10 cellular contexts compared by ENCODE assay signal in the genomic region with DNA sequence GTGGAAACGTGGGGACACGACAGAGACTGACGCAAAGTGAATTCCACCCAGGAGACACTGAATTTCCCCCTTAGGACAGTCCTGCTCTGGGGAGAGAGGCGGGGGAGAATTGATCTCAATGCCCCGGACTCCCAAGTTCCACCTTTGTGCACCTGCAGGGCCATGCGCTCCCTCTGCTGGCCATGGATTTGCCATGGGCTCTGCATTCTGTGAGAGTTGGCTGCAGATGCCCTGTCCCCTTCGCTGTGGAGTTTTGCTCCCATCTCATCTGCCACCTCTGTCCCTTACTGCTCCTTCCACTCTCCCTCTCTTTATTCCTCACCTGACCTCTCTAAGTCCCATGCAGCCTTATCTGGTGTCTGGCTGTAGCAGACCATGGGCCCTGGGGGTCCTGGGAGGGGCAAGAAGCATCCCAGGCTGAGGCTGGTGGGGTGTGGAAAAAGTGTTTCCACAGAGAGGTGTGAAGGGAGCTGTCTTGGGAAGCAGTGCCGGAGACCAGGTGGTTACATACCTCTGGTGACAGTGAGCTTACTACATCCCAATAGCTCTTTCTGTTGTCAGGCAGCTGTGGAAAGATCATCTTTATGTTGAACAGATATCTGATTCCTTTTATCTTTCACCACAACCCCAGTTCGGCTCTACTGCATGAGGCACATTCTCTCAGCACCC. TPM values are rescaled to one million over a fixed set of nuclear protein-coding genes. Genes with fewer than 3 reads are reported as not detected.
DNase-seq lines count a peak whose midpoint lies in the region; TF ChIP-seq lines count a peak whose summit lies in the region.
"Had no signal": no experiment of that assay in that cellular context is flagged by ENCODE, and none has a peak within 500 bp of the region (broad histone marks: within the 10 kb centered on the region; RNA-seq: fewer than 3 reads in every experiment).

No MANE protein-coding gene starts in this region.

- peak; percentile 54 for TF ChIP-seq CTCF in GM12875 (IDR thresholded peaks at IDR 0.05; ENCODE audit: borderline replicate concordance, insufficient read depth, low read depth, low read length)
- TF ChIP-seq CTCF in breast epithelium (IDR thresholded peaks at IDR 0.05): peak in 2 of 3 donors; percentile 35 to 38

- H3K36me3 Mint-ChIP-seq in activated T-helper 1 cell treated with anti-CD3 and anti-CD28 coated beads, Interleukin-12 subunit alpha, Interleukin-12 subunit beta, Interleukin-2, Interleukin-4 antibody, amounts not matched to agents 30 ng/mL and 10 ng/mL and 1 ng/mL, durations not matched to agents 14 hours and 24 hours and 36 hours (ENCODE audit: low read depth): no peaks in the 10 kb centered on the region

- DNase-seq in NCI-H1694 treated with DMSO at 0.1 percent for 48 hours (lab: John Stamatoyannopoulos, UW) (peak; percentile 53), breast epithelium (ENCODE audit: low spot score in 2 of 2) (no peak), mucosa of gallbladder (ENCODE audit: low spot score) (peak; percentile 59), AG08395 (ENCODE audit: low spot score) (no peak), epidermal melanocyte (ENCODE audit: insufficient read length, low spot score) (no peak)
- no peak for DNase-seq in activated T-helper 1 cell treated with anti-CD3 and anti-CD28 coated beads, Interleukin-12 subunit alpha, Interleukin-12 subunit beta, Interleukin-2, Interleukin-4 antibody, amounts not matched to agents 30 ng/mL and 10 ng/mL and 1 ng/mL, durations not matched to agents 14 hours and 24 hours and 36 hours (ENCODE audit: low spot score)

- H3K4me1 ChIP-seq in breast epithelium: no peaks in the 10 kb centered on the region

- H3K27ac ChIP-seq in breast epithelium: no peak overlapping the region
- H3K27ac ChIP-seq: thoracic aorta had no signal

- intact Hi-C loops in breast epithelium (cut with DNase I; ENCODE audit: low total_unique reads): loop anchor here (10.0 kb wide), 2 partner anchors 173 to 1833 kb away; a partner anchor contains a TSS
- intact Hi-C loops in activated T-helper 1 cell treated with anti-CD3 and anti-CD28 coated beads, Interleukin-12 subunit alpha, Interleukin-12 subunit beta, Interleukin-2, Interleukin-4 antibody, amounts not matched to agents 30 ng/mL and 10 ng/mL and 1 ng/mL, durations not matched to agents 14 hours and 24 hours and 36 hours (cut with micrococcal nuclease): no loop called here

- H3K36me3 ChIP-seq in breast epithelium: no peaks in the 10 kb centered on the region
- H3K36me3 ChIP-seq: thoracic aorta had no signal

- no peak overlapping the region for H3K27ac Mint-ChIP-seq in activated T-helper 1 cell treated with anti-CD3 and anti-CD28 coated beads, Interleukin-12 subunit alpha, Interleukin-12 subunit beta, Interleukin-2, Interleukin-4 antibody, amounts not matched to agents 30 ng/mL and 10 ng/mL and 1 ng/mL, durations not matched to agents 14 hours and 24 hours and 36 hours

- no peaks in the 10 kb centered on the region for H3K9me3 Mint-ChIP-seq in activated T-helper 1 cell treated with anti-CD3 and anti-CD28 coated beads, Interleukin-12 subunit alpha, Interleukin-12 subunit beta, Interleukin-2, Interleukin-4 antibody, amounts not matched to agents 30 ng/mL and 10 ng/mL and 1 ng/mL, durations not matched to agents 14 hours and 24 hours and 36 hours

- H3K27me3 Mint-ChIP-seq in activated T-helper 1 cell treated with anti-CD3 and anti-CD28 coated beads, Interleukin-12 subunit alpha, Interleukin-12 subunit beta, Interleukin-2, Interleukin-4 antibody, amounts not matched to agents 30 ng/mL and 10 ng/mL and 1 ng/mL, durations not matched to agents 14 hours and 24 hours and 36 hours (ENCODE audit: insufficient read depth): peaks cover 13% of the 10 kb centered on the region

- no peaks in the 10 kb centered on the region for H3K27me3 ChIP-seq in breast epithelium

- TF ChIP-seq POLR2A in breast epithelium (IDR thresholded peaks at IDR 0.05): no peak

- H3K4me3 Mint-ChIP-seq in activated T-helper 1 cell treated with anti-CD3 and anti-CD28 coated beads, Interleukin-12 subunit alpha, Interleukin-12 subunit beta, Interleukin-2, Interleukin-4 antibody, amounts not matched to agents 30 ng/mL and 10 ng/mL and 1 ng/mL, durations not matched to agents 14 hours and 24 hours and 36 hours: no peak overlapping the region

- H3K4me3 ChIP-seq in GM12875 (ENCODE audit: low read depth, low read length): no peak overlapping the region
- no peak overlapping the region for H3K4me3 ChIP-seq in breast epithelium
- H3K4me3 ChIP-seq: lung, thoracic aorta had no signal

- H3K4me1 Mint-ChIP-seq in activated T-helper 1 cell treated with anti-CD3 and anti-CD28 coated beads, Interleukin-12 subunit alpha, Interleukin-12 subunit beta, Interleukin-2, Interleukin-4 antibody, amounts not matched to agents 30 ng/mL and 10 ng/mL and 1 ng/mL, durations not matched to agents 14 hours and 24 hours and 36 hours (ENCODE audit: low read depth): peaks cover 17% of the 10 kb centered on the region

- no peaks in the 10 kb centered on the region for H3K9me3 ChIP-seq in breast epithelium
- H3K9me3 ChIP-seq: thoracic aorta had no signal

RNA-seq across cellular contexts. Expression of a gene that starts 14.3 kb away (rescaled TPM):
- total RNA-seq in breast epithelium: not detected
- total RNA-seq in mucosa of gallbladder: 12.3 TPM
- not detected in 2 replicates for total RNA-seq in activated T-helper 1 cell treated with anti-CD3 and anti-CD28 coated beads, Interleukin-12 subunit alpha, Interleukin-12 subunit beta, Interleukin-2, Interleukin-4 antibody, amounts not matched to agents 30 ng/mL and 10 ng/mL and 1 ng/mL, durations not matched to agents 14 hours and 24 hours and 36 hours
- total RNA-seq: T-helper 1 cell treated with Interleukin-12 subunit alpha and Interleukin-12 subunit beta and Interleukin-4 antibody, amounts not matched to agents 30 ng/mL and 1 ng/mL, for 36 hours; thoracic aorta had no signal

Comparison
In these comparisons a context has a peak if more than half of its experiments do, and no peak if none do; other contexts are left out.
1. DNase-seq: peak in NCI-H1694 treated with DMSO at 0.1 percent for 48 hours (single experiment) and mucosa of gallbladder (single experiment); none in breast epithelium (0 of 2), activated T-helper 1 cell treated with anti-CD3 and anti-CD28 coated beads, Interleukin-12 subunit alpha, Interleukin-12 subunit beta, Interleukin-2, Interleukin-4 antibody, amounts not matched to agents 30 ng/mL and 10 ng/mL and 1 ng/mL, durations not matched to agents 14 hours and 24 hours and 36 hours (single experiment), AG08395 (single experiment) and epidermal melanocyte (single experiment).
2. RNA of a gene that starts 14.3 kb away (total RNA-seq): 12.3 TPM in mucosa of gallbladder (single experiment); not detected in breast epithelium and not detected in activated T-helper 1 cell treated with anti-CD3 and anti-CD28 coated beads, Interleukin-12 subunit alpha, Interleukin-12 subunit beta, Interleukin-2, Interleukin-4 antibody, amounts not matched to agents 30 ng/mL and 10 ng/mL and 1 ng/mL, durations not matched to agents 14 hours and 24 hours and 36 hours; every median in the first group is over 10 times any median in the second.